ENCODE assay signal across 9 cellular contexts in the genomic region with DNA sequence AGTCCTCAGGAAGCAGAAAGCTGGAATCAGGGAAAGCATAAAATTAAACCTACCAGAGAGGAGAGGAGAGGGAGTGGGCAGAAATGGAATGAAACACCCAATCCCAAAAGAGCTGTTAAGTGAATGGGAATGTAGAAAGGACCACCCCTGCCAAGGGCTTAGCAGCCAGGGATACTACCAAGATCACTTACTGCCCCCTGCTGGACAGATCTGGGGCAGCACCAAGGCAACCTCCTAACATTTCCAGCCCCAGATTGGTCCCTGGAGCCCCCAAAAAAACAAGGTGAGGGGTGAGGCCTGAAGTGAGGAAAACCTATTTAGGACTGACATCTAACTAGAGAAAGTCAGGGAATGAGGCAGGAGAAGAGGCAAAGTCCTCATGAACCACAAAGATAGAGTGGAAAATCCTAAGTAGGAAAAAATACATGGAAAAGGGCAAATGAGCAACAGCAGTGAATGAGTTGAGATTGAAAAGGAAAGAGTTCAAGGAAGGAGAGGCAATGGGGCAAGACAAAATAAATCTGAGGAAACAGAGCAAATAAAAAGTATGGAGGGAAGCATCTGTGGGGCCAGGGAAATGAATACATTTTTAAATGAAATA. TPM values are rescaled to one million over a fixed set of nuclear protein-coding genes. Genes with fewer than 3 reads are reported as not detected.
DNase-seq lines count a peak whose midpoint lies in the region; ATAC-seq and TF ChIP-seq lines count a peak whose summit lies in the region.
"Had no signal": no experiment of that assay in that cellular context is flagged by ENCODE, and none has a peak within 500 bp of the region (broad histone marks: within the 10 kb centered on the region; RNA-seq: fewer than 3 reads in every experiment).

No MANE protein-coding gene starts in this region.

- no peak overlapping the region for H3K27ac ChIP-seq in right atrium auricular region
- no peak overlapping the region for H3K27ac ChIP-seq in sigmoid colon

- no peak for TF ChIP-seq EP300 in sigmoid colon (IDR thresholded peaks at IDR 0.05)

- H3K27me3 ChIP-seq in right atrium auricular region (no peaks in the 10 kb centered on the region), sigmoid colon (no peaks in the 10 kb centered on the region)

- H3K4me3 ChIP-seq in right atrium auricular region (no peak overlapping the region), sigmoid colon (no peak overlapping the region)

- DNase-seq in GDM1 (lab: John Stamatoyannopoulos, UW) (peak; percentile 40), M059J (ENCODE audit: low read depth) (peak; percentile 41), T-helper 2 cell (peak; percentile 65 to 77 (median 74)), amniotic epithelial cell (ENCODE audit: low read depth) (peak; percentile 64), right atrium auricular region (ENCODE audit: low spot score) (peak; percentile 79), sigmoid colon (peak; percentile 81), NCI-H187 treated with DMSO at 0.1 percent for 48 hours (lab: John Stamatoyannopoulos, UW) (no peak)

- no peaks in the 10 kb centered on the region for H3K9me3 ChIP-seq in right atrium auricular region
- H3K9me3 ChIP-seq in sigmoid colon: no peaks in the 10 kb centered on the region

- TF ChIP-seq CTCF in right atrium auricular region (IDR thresholded peaks at IDR 0.05) (peak; percentile 81 to 87), sigmoid colon (IDR thresholded peaks at IDR 0.05) (peak; percentile 44 to 94 (median 80))

- intact Hi-C loops in sigmoid colon (cut with DNase I): loop anchor here (1.0 to 5.0 kb wide), 2 partner anchors 34 to 83 kb away; a partner anchor contains a TSS

- ATAC-seq in HG03571 (IDR thresholded peaks at IDR 0.05; ENCODE audit: unreplicated experiment): no peak

- H3K36me3 ChIP-seq in right atrium auricular region (peaks cover 49% of the 10 kb centered on the region), sigmoid colon (peaks cover 19 to 83% (median 51%) of the 10 kb centered on the region in 4 donors)

- no peaks in the 10 kb centered on the region for H3K4me1 ChIP-seq in right atrium auricular region
- H3K4me1 ChIP-seq in sigmoid colon: peaks cover 0 to 8% (median 2%) of the 10 kb centered on the region in 4 donors

- no peak for TF ChIP-seq POLR2A in sigmoid colon (IDR thresholded peaks at IDR 0.05)

RNA-seq across cellular contexts. Expression of a gene that starts 11.2 kb away (rescaled TPM):
- total RNA-seq in M059J (2014; rRNA removed; shearing (Covaris generic)): 5.3 and 8.4 TPM in 2 replicates
- total RNA-seq in right atrium auricular region: 10 to 100 TPM in 1 of 2 donors, 1 to 10 TPM in 1; 9.1 to 10.2 TPM
- 1 to 10 TPM; 4.6 to 7.5 (median 6.4) TPM for total RNA-seq in sigmoid colon
- 10 to 100 TPM; 12.0 to 50.2 (median 12.3) TPM for polyA plus RNA-seq in sigmoid colon

RNA-seq across cellular contexts. Expression of a gene that starts 20.8 kb away (rescaled TPM):
- total RNA-seq in M059J (2014; rRNA removed; shearing (Covaris generic)): 80.8 and 81.3 TPM in 2 replicates
- 10 to 100 TPM; 35.5 to 48.8 TPM for total RNA-seq in right atrium auricular region
- total RNA-seq in sigmoid colon: 10 to 100 TPM; 37.9 to 61.0 (median 49.3) TPM
- polyA plus RNA-seq in sigmoid colon: 100 to 1,000 TPM in 2 of 3 donors, 10 to 100 TPM in 1; 87.7 to 161 (median 132) TPM

RNA-seq across cellular contexts. Expression of a gene that starts 35.1 kb away (rescaled TPM):
- 0.27 TPM in 1 of 2 replicates, not detected in the other for total RNA-seq in M059J (2014; rRNA removed; shearing (Covaris generic))
- total RNA-seq in right atrium auricular region (under 1 TPM in 1 of 2 donors, not detected in 1; 0.74 TPM), sigmoid colon (under 1 TPM in 3 of 4 donors, not detected in 1; 0.28 to 0.49 (median 0.36) TPM)
- 1 to 10 TPM in 1 of 3 donors, not detected in 2; 1.0 TPM for polyA plus RNA-seq in sigmoid colon
- total RNA-seq: glomerular endothelial cell had no signal

RNA-seq across cellular contexts. Expression of a gene that starts 41.6 kb away (rescaled TPM):
- not detected in 2 replicates for total RNA-seq in M059J (2014; rRNA removed; shearing (Covaris generic))
- total RNA-seq in right atrium auricular region (not detected), sigmoid colon (not detected)
- polyA plus RNA-seq in sigmoid colon: under 1 TPM in 1 of 3 donors, not detected in 2; 0.10 TPM
- total RNA-seq: glomerular endothelial cell had no signal
